Comparison of ENCODE assay signal across 8 cellular contexts in genomic region chr19:2095338-2095938, GRCh38. TPM values are rescaled to one million over a fixed set of nuclear protein-coding genes. Genes with fewer than 3 reads are reported as not detected.
DNase-seq lines count a peak whose midpoint lies in the region; ATAC-seq and TF ChIP-seq lines count a peak whose summit lies in the region.

No MANE protein-coding gene starts in this region.

- H3K4me1 ChIP-seq in A673 (ENCODE audit: insufficient read depth, low read length, poor library complexity, severe bottlenecking) (peaks cover 25% of the 10 kb centered on the region), HUES6 (ENCODE audit: control insufficient read depth, insufficient read depth, low read length) (peaks cover 11% of the 10 kb centered on the region; the same call in 1 of the 2 replicates), mammary epithelial cell (ENCODE audit: insufficient read depth, low read length) (peaks cover 43% of the 10 kb centered on the region), mucosa of stomach (ENCODE audit: control insufficient read depth, insufficient read depth, low read length) (peaks cover 26% of the 10 kb centered on the region)

- H3K9me3 ChIP-seq in A673 (ENCODE audit: low read depth, low read length, poor library complexity, severe bottlenecking) (no peaks in the 10 kb centered on the region), HUES6 (ENCODE audit: control insufficient read depth, insufficient read depth, low read depth, low read length) (no peaks in the 10 kb centered on the region), mammary epithelial cell (replicated peaks; ENCODE audit: insufficient read depth, low read length) (peaks cover 7% of the 10 kb centered on the region), mucosa of stomach (ENCODE audit: control insufficient read depth, low read length) (no peaks in the 10 kb centered on the region)

- peak overlapping the region; percentile 71 for H3K4me2 ChIP-seq in mammary epithelial cell (ENCODE audit: insufficient read depth, low read depth, low read length)

- H3K79me2 ChIP-seq in mammary epithelial cell (ENCODE audit: insufficient read depth, low read length) = peaks cover 41% of the 10 kb centered on the region

- H3K9ac ChIP-seq in HUES6 (ENCODE audit: low read length) (peak overlapping the region; percentile 68), mammary epithelial cell (ENCODE audit: insufficient read depth, low read length) (peak overlapping the region; percentile 76), mucosa of stomach (ENCODE audit: low read length) (peak overlapping the region; percentile 73)

- H3K4me3 ChIP-seq in A673 (ENCODE audit: low read depth, low read length, poor library complexity, severe bottlenecking) (peak overlapping the region; percentile 92), HUES6 (ENCODE audit: low read depth, low read length) (peak overlapping the region; percentile 77), mammary epithelial cell (replicated peaks in 1 of 3; ENCODE audit: insufficient read depth in 1 of 3, low read depth in 2 of 3, low read length in 3 of 3) (peak overlapping the region; percentile 85 to 96 (median 86)), mucosa of stomach (ENCODE audit: low read length) (peak overlapping the region; percentile 36)

- no peaks in the 10 kb centered on the region for H3K27me3 ChIP-seq in A673 (replicated peaks; ENCODE audit: insufficient read depth, low read depth, low read length, poor library complexity)
- no peaks in the 10 kb centered on the region for H3K27me3 ChIP-seq in HUES6 (ENCODE audit: control insufficient read depth, insufficient read depth, low read length)
- H3K27me3 ChIP-seq in mammary epithelial cell (ENCODE audit: insufficient read depth, low read length) = no peaks in the 10 kb centered on the region
- H3K27me3 ChIP-seq in mucosa of stomach (ENCODE audit: control insufficient read depth, insufficient read depth, low read length) = no peaks in the 10 kb centered on the region

- POLR2A ChIA-PET in A673 (lab: Charles Lee; ENCODE audit: low non-redundant PET) = no interaction called here

- in situ Hi-C loops in mammary epithelial cell (cut with MboI; ENCODE audit: low sequenced_read_pairs in 2 of 2) = no loop called here

- H3K36me3 ChIP-seq in A673 (ENCODE audit: insufficient read depth, low read length, poor library complexity, severe bottlenecking) (peaks cover 9% of the 10 kb centered on the region), HUES6 (ENCODE audit: control insufficient read depth, insufficient read depth, low read length) (peaks cover 10% of the 10 kb centered on the region), mammary epithelial cell (ENCODE audit: insufficient read depth, low read length) (peaks cover 11% of the 10 kb centered on the region), mucosa of stomach (ENCODE audit: control insufficient read depth, insufficient read depth, low read length) (no peaks in the 10 kb centered on the region)

- peak overlapping the region; percentile 70 for H2AFZ ChIP-seq in mammary epithelial cell (ENCODE audit: low read depth, low read length)

- DNase-seq in A673 (ENCODE audit: low spot score) (no peak), mammary epithelial cell (no peak), medulla oblongata (ENCODE audit: extremely low spot score) (no peak)

- ATAC-seq in GM19395 (IDR thresholded peaks at IDR 0.05; ENCODE audit: unreplicated experiment) (no peak), HG03139 (IDR thresholded peaks at IDR 0.05; ENCODE audit: unreplicated experiment) (no peak), HG03469 (IDR thresholded peaks at IDR 0.05; ENCODE audit: unreplicated experiment) (no peak)

- H3K27ac ChIP-seq in A673 (ENCODE audit: low read depth, low read length, poor library complexity, severe bottlenecking) (peak overlapping the region; percentile 90), HUES6 (ENCODE audit: low read depth, low read length) (no peak overlapping the region), mammary epithelial cell (ENCODE audit: insufficient read depth, low read depth, low read length) (peak overlapping the region; percentile 82)

- dilution Hi-C loops in mammary epithelial cell (cut with HindIII; ENCODE audit: low sequenced_read_pairs) = no loop called here

- TF ChIP-seq CTCF in A673 (conservative IDR thresholded peaks at IDR 0.05; ENCODE audit: low read depth, low read length) = no peak
- no peak for TF ChIP-seq CTCF in mammary epithelial cell (conservative IDR thresholded peaks at IDR 0.05 in 1 of 2, IDR thresholded peaks at IDR 0.05 in 1 of 2; ENCODE audit: extremely low read depth in 1 of 2, insufficient read depth in 1 of 2, low read depth in 1 of 2, low read length in 2 of 2)

- intact Hi-C loops in A673 (cut with micrococcal nuclease; ENCODE audit: unreplicated experiment) = no loop called here
- intact Hi-C loops in mammary epithelial cell (cut with micrococcal nuclease) = loop anchor here (5.0 to 10.0 kb wide), 2 partner anchors 57 to 689 kb away; partner anchors contain the start of genes AP3D1, SGTA and THOP1

- CTCF ChIA-PET in A673 (lab: Charles Lee) = interaction anchor here (0.6 kb wide), 2 partner anchors 204 to 238 kb away, joined by 4 read pairs; no protein-coding TSS in a partner anchor
- CTCF ChIA-PET in mammary epithelial cell (lab: Charles Lee; ENCODE audit: low non-redundant PET) = interaction anchor here (0.5 kb wide), 1 partner anchor 176 kb away, joined by 4 read pairs; no protein-coding TSS in a partner anchor

- TSS peak; percentile 81 for BruUV-seq in A673 (replicated peaks; lab: Mats Ljungman, UMichigan)
- BruUV-seq in mammary epithelial cell (replicated peaks; lab: Mats Ljungman, UMichigan) = TSS peak; percentile 63

- 29% methylated on average over 9 of the region's 39 CpGs for WGBS in mammary epithelial cell (ENCODE audit: low coverage, missing lambda C conversion rate)

- H4K20me1 ChIP-seq in mammary epithelial cell (ENCODE audit: insufficient read depth, low read length) = no peaks in the 10 kb centered on the region

RNA-seq across cellular contexts. Expression of gene MOB3A, which starts 0.7 kb away (rescaled TPM):
- total RNA-seq in A673 (2021) = 40.7 and 47.1 TPM in 2 replicates
- 10 to 100 TPM; 22.0 to 91.4 TPM for total RNA-seq in mammary epithelial cell
- polyA plus RNA-seq in mammary epithelial cell = 84.2 TPM
- 147 TPM for polyA minus RNA-seq in mammary epithelial cell

RNA-seq across cellular contexts. Expression of gene IZUMO4, which starts 1.3 kb away (rescaled TPM):
- total RNA-seq in A673 (2021) (1.6 and 2.5 TPM in 2 replicates), mammary epithelial cell (10 to 100 TPM in 1 of 2 donors, 1 to 10 TPM in 1; 1.2 to 11.2 TPM)
- 12.6 TPM for polyA plus RNA-seq in mammary epithelial cell
- 8.8 TPM for polyA minus RNA-seq in mammary epithelial cell

RNA-seq across cellular contexts. Expression of gene MKNK2, which starts 44.4 kb away (rescaled TPM):
- total RNA-seq in A673 (2021) = 106 and 107 TPM in 2 replicates
- total RNA-seq in mammary epithelial cell = 100 to 1,000 TPM in 1 of 2 donors, 10 to 100 TPM in 1; 91.7 to 248 TPM
- 152 TPM for polyA plus RNA-seq in mammary epithelial cell
- 244 TPM for polyA minus RNA-seq in mammary epithelial cell

RNA-seq across cellular contexts. Expression of gene AP3D1, which starts 55.9 kb away (rescaled TPM):
- total RNA-seq in A673 (2021) (148 and 154 TPM in 2 replicates), mammary epithelial cell (100 to 1,000 TPM; 124 to 143 TPM)
- 95.6 TPM for polyA plus RNA-seq in mammary epithelial cell
- polyA minus RNA-seq in mammary epithelial cell = 288 TPM

Comparison
In these comparisons a context has a peak if more than half of its experiments do, and no peak if none do; other contexts are left out.
1. H3K4me3 ChIP-seq: peak in every context shown above with its lines; median percentile 92 in A673; 86 in mammary epithelial cell; 77 in HUES6; 36 in mucosa of stomach.